14 cellular contexts compared by ENCODE assay signal in genomic region chr11:130523609-130524008, GRCh38.
DNase-seq lines count a peak whose midpoint lies in the region; ATAC-seq, FAIRE-seq and TF ChIP-seq lines count a peak whose summit lies in the region.
"Had no signal": no experiment of that assay in that cellular context is flagged by ENCODE, and none has a peak within 500 bp of the region (broad histone marks: within the 10 kb centered on the region; RNA-seq: fewer than 3 reads in every experiment).

No MANE protein-coding gene starts in this region.

- H3K27ac ChIP-seq in uterus: peak overlapping the region; percentile 82 to 90
- H3K27ac ChIP-seq: pancreas had no signal

- H3K4me3 ChIP-seq in choroid plexus epithelial cell (ENCODE audit: low read depth, low read length) (no peak overlapping the region), uterus (no peak overlapping the region)
- H3K4me3 ChIP-seq: cardiac muscle cell, pancreas had no signal

- DNase-seq in HS-5 (ENCODE audit: low read depth): peak; percentile 76
- DNase-seq in choroid plexus epithelial cell (ENCODE audit: low read depth): peak; percentile 56
- peak; percentile 53 for DNase-seq in kidney tubule cell (ENCODE audit: low spot score)
- DNase-seq in uterus: peak in 1 of 2 donors; percentile 36
- DNase-seq in GM12892 (ENCODE audit: insufficient read length): no peak
- DNase-seq in iPS-NIHi7 (ENCODE audit: extremely low spot score): no peak
- DNase-seq: activated CD4-positive, CD25-positive, alpha-beta regulatory T cell treated with anti-CD3 and anti-CD28 coated beads, Interleukin-2, amount 50 U/mL, for 72 hours; activated T-cell treated with anti-CD3 and anti-CD28 coated beads, Interleukin-2, amount 50 U/mL, for 4 hours; KG1; NCI-H2171 treated with DMSO at 0.1 percent for 48 hours; pancreas had no signal

- intact Hi-C loops in uterus (cut with DNase I; ENCODE audit: low total_unique reads): no loop called here

- H3K4me1 ChIP-seq in uterus: peaks cover 4 to 6% of the 10 kb centered on the region in 2 donors

- TF ChIP-seq POLR2A in uterus (IDR thresholded peaks at IDR 0.05): no peak
- TF ChIP-seq POLR2A in GM12892 (IDR thresholded peaks at IDR 0.05; ENCODE audit: low read depth, low read length): no peak

- H3K9me3 ChIP-seq in uterus: no peaks in the 10 kb centered on the region
- H3K9me3 ChIP-seq: pancreas had no signal

- no peaks in the 10 kb centered on the region for H3K27me3 ChIP-seq in uterus
- H3K27me3 ChIP-seq: cardiac muscle cell, pancreas had no signal

- no peak for FAIRE-seq in GM12892 (lab: Jason Lieb, UNC)
- FAIRE-seq: GM18507, pancreas had no signal

- no peak for ATAC-seq in HG03139 (IDR thresholded peaks at IDR 0.05; ENCODE audit: unreplicated experiment)
- ATAC-seq: activated T-cell treated with anti-CD3 and anti-CD28 coated beads, Interleukin-2, amount 50 U/mL, for 4 hours; pancreas had no signal

- H3K36me3 ChIP-seq in uterus: no peaks in the 10 kb centered on the region
- H3K36me3 ChIP-seq: cardiac muscle cell, pancreas had no signal

- TF ChIP-seq CTCF in choroid plexus epithelial cell (conservative IDR thresholded peaks at IDR 0.05; ENCODE audit: low read depth, low read length) (no peak), uterus (IDR thresholded peaks at IDR 0.05) (no peak)

Comparison
In these comparisons a context has a peak if more than half of its experiments do, and no peak if none do; other contexts are left out.
1. DNase-seq: peak in HS-5 (single experiment), choroid plexus epithelial cell (single experiment) and kidney tubule cell (single experiment); none in GM12892 (single experiment) and iPS-NIHi7 (single experiment).